In the genomic region with DNA sequence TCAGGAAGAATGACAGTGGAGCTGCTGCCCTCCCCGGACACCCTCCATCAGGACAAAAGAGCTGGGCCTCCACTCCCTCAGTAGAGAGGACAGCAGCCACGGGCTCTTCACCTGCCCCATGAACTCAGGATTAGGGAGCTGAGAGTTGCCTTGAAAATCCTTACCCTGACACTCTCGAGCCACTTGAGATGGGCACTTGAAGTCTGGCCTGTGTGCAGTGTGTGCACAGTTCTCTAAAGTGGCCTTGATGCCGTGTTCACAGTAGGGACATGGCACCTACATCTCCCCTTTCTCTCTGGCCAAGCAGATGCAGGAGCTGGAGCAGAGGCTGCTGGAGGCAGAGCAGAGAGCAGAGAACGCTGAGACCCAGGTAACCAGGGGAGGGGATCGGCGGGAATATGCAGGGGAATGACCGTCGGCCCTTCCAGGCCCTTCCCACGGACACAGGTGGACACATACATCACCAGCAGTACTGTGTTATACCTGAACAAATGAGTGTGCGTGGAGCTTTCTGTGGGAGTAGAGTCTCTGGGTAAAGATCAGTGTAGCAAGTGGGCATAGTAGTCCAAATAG, we compare ENCODE assay signal across 18 cellular contexts.
"Had no signal": no experiment of that assay in that cellular context is flagged by ENCODE, and none has a peak within 500 bp of the region (broad histone marks: within the 10 kb centered on the region; RNA-seq: fewer than 3 reads in every experiment).

No MANE protein-coding gene starts in this region.

- H3K4me3 Mint-ChIP-seq: activated naive CD4-positive, alpha-beta T cell treated with anti-CD3 and anti-CD28 coated beads, Interleukin-2, amount 50 U/mL, for 24 hours; effector memory CD8-positive, alpha-beta T cell; immature natural killer cell; nephron progenitor cell; type B pancreatic cell had no signal

- H3K4me1 ChIP-seq: adrenal gland had no signal

- DNase-seq: activated CD4-positive, alpha-beta T cell treated with anti-CD3 and anti-CD28 coated beads, Interleukin-2, amount 50 U/mL, for 4 hours; activated gamma-delta T cell; dermis blood vessel endothelial cell; effector memory CD8-positive, alpha-beta T cell; esophagus squamous epithelium; immature natural killer cell; kidney glomerular epithelial cell; nephron progenitor cell; nucleus accumbens; retina; stimulated activated CD4-positive, alpha-beta T cell treated with anti-CD3 and anti-CD28 coated beads, Interleukin-12 subunit alpha, Interleukin-12 subunit beta, amount 100 ng/mL, for 4 hours; stimulated activated CD4-positive, alpha-beta T cell treated with anti-CD3 and anti-CD28 coated beads, Interleukin-1b, Interleukin-23, amount 100 ng/mL, for 48 hours; stimulated activated CD8-positive, alpha-beta memory T cell treated with anti-CD3 and anti-CD28 coated beads, Interleukin-4, amount 100 ng/mL, for 48 hours; stimulated activated naive CD4-positive, alpha-beta T cell treated with Interleukin-2 at 50 U/mL for 16 hours; T-helper 2 cell had no signal

- H3K36me3 Mint-ChIP-seq: activated naive CD4-positive, alpha-beta T cell treated with anti-CD3 and anti-CD28 coated beads, Interleukin-2, amount 50 U/mL, for 24 hours; immature natural killer cell had no signal

- H3K36me3 ChIP-seq: adrenal gland had no signal

- H3K27me3 ChIP-seq: adrenal gland, esophagus squamous epithelium had no signal

- H3K4me3 ChIP-seq: adrenal gland, esophagus squamous epithelium had no signal

- H3K9me3 Mint-ChIP-seq: activated naive CD4-positive, alpha-beta T cell treated with anti-CD3 and anti-CD28 coated beads, Interleukin-2, amount 50 U/mL, for 24 hours; effector memory CD8-positive, alpha-beta T cell; immature natural killer cell; nephron progenitor cell; type B pancreatic cell had no signal

- ATAC-seq: effector memory CD8-positive, alpha-beta T cell had no signal

- H3K9me3 ChIP-seq: adrenal gland, esophagus squamous epithelium had no signal

- H3K4me1 Mint-ChIP-seq: activated naive CD4-positive, alpha-beta T cell treated with anti-CD3 and anti-CD28 coated beads, Interleukin-2, amount 50 U/mL, for 24 hours; immature natural killer cell; nephron progenitor cell had no signal

- H3K27ac Mint-ChIP-seq: activated naive CD4-positive, alpha-beta T cell treated with anti-CD3 and anti-CD28 coated beads, Interleukin-2, amount 50 U/mL, for 24 hours; effector memory CD8-positive, alpha-beta T cell; immature natural killer cell; nephron progenitor cell; type B pancreatic cell had no signal

- H3K27me3 Mint-ChIP-seq: activated naive CD4-positive, alpha-beta T cell treated with anti-CD3 and anti-CD28 coated beads, Interleukin-2, amount 50 U/mL, for 24 hours; type B pancreatic cell had no signal

- H3K27ac ChIP-seq: adrenal gland, esophagus squamous epithelium had no signal
